In genomic region chr5:81852277-81853004, GRCh38 we compare ENCODE assay signal across 8 cellular contexts.
DNase-seq lines count a peak whose midpoint lies in the region; ATAC-seq and TF ChIP-seq lines count a peak whose summit lies in the region.

No MANE protein-coding gene starts in this region.

- H3K56ac ChIP-seq in mesendoderm (ENCODE audit: low read length), result peak overlapping the region; percentile 81

- peak overlapping the region; percentile 10 to 48 for H3K4me3 ChIP-seq in CD4-positive, alpha-beta memory T cell (ENCODE audit: low read length in 2 of 2)
- H3K4me3 ChIP-seq in HUES48 (ENCODE audit: low read depth, low read length), result peak overlapping the region; percentile 57
- H3K4me3 ChIP-seq in mesendoderm (ENCODE audit: low read length), result no peak overlapping the region
- H3K4me3 ChIP-seq in tibial nerve, result peak overlapping the region; percentile 42 to 63 (median 51)

- H3K9ac ChIP-seq in HUES48 (ENCODE audit: low read depth, low read length), result peak overlapping the region; percentile 15; the same call in 1 of the 2 replicates
- H3K9ac ChIP-seq in mesendoderm (ENCODE audit: low read length), result peak overlapping the region; percentile 32

- no peaks in the 10 kb centered on the region for H3K27me3 Mint-ChIP-seq in CD4-positive, alpha-beta memory T cell

- H3K9me3 Mint-ChIP-seq in CD4-positive, alpha-beta memory T cell, result no peaks in the 10 kb centered on the region

- H3K27ac ChIP-seq in CD4-positive, alpha-beta memory T cell (ENCODE audit: low read depth, low read length), result peak overlapping the region; percentile 64
- peak overlapping the region; percentile 95 for H3K27ac ChIP-seq in HUES48 (ENCODE audit: low read depth, low read length)
- H3K27ac ChIP-seq in mesendoderm (ENCODE audit: low read depth, low read length), result peak overlapping the region; percentile 90
- H3K27ac ChIP-seq in tibial nerve, result peak overlapping the region; percentile 77 to 93 (median 84)

- peaks cover 33 to 57% (median 45%) of the 10 kb centered on the region in 4 donors for H3K4me1 Mint-ChIP-seq in CD4-positive, alpha-beta memory T cell

- TF ChIP-seq CTCF in tibial nerve (IDR thresholded peaks at IDR 0.05), result no peak

- H3K79me1 ChIP-seq in mesendoderm (ENCODE audit: low read length), result no peaks in the 10 kb centered on the region

- no peak overlapping the region for H3K4ac ChIP-seq in mesendoderm (ENCODE audit: low read depth, low read length)

- TF ChIP-seq POLR2A in tibial nerve (IDR thresholded peaks at IDR 0.05), result no peak

- H3K79me2 ChIP-seq in mesendoderm (ENCODE audit: control insufficient read depth, insufficient read depth, low read length), result no peaks in the 10 kb centered on the region

- no peaks in the 10 kb centered on the region for H3K27me3 ChIP-seq in CD4-positive, alpha-beta memory T cell (ENCODE audit: insufficient read depth, low read length)
- H3K27me3 ChIP-seq in HUES48 (ENCODE audit: control insufficient read depth, insufficient read depth, low read length), result no peaks in the 10 kb centered on the region
- H3K27me3 ChIP-seq in mesendoderm (ENCODE audit: insufficient read depth, low read length, poor library complexity), result no peaks in the 10 kb centered on the region
- H3K27me3 ChIP-seq in tibial nerve, result no peaks in the 10 kb centered on the region

- H2BK15ac ChIP-seq in mesendoderm (replicated peaks; ENCODE audit: low read depth), result no peak overlapping the region

- peak overlapping the region; percentile 71 for H3K4me2 ChIP-seq in mesendoderm (ENCODE audit: low read length)

- peak overlapping the region; percentile 84 for H2BK5ac ChIP-seq in mesendoderm (ENCODE audit: low read length)

- H4K8ac ChIP-seq in mesendoderm (ENCODE audit: low read depth, low read length), result peak overlapping the region; percentile 70

- H3K9me3 ChIP-seq in CD4-positive, alpha-beta memory T cell (ENCODE audit: control insufficient read depth in 1 of 2, low read length in 2 of 2), result no peaks in the 10 kb centered on the region
- H3K9me3 ChIP-seq in HUES48 (ENCODE audit: control insufficient read depth, insufficient read depth, low read length) (no peaks in the 10 kb centered on the region), tibial nerve (no peaks in the 10 kb centered on the region)

- ATAC-seq in GM19467 (IDR thresholded peaks at IDR 0.05; ENCODE audit: unreplicated experiment) (no peak), GM21367 (IDR thresholded peaks at IDR 0.05; ENCODE audit: unreplicated experiment) (no peak)

- POLR2A ChIA-PET in CD4-positive, alpha-beta memory T cell (lab: Charles Lee; ENCODE audit: partially characterized antibody), result interaction anchor here (0.6 to 6.4 kb wide), 32 partner anchors 10 to 1661 kb away, joined by 3 to 475 read pairs (median 4); partner anchors contain the start of genes ATG10, RPS23 and SSBP2

- whole genome bisulfite sequencing in mesendoderm (ENCODE audit: extremely low coverage, insufficient coverage, low lambda C conversion rate), result no CpG with 5 or more reads among the region's 26 CpGs
- 3 to 7% methylated on average over 25 to 26 of the region's 26 CpGs for WGBS in tibial nerve, 2 donors

- peak in 1 of 2 donors; percentile 6 for TF ChIP-seq EP300 in tibial nerve (IDR thresholded peaks at IDR 0.05)

- no peak overlapping the region for H2AK5ac ChIP-seq in mesendoderm (ENCODE audit: low read length)

- DNase-seq in CD4-positive, alpha-beta memory T cell, result peak; percentile 19 to 51 (median 28)
- DNase-seq in SHP77 (lab: John Stamatoyannopoulos, UW) (peak; percentile 43 to 59), ecto neural progenitor cell (ENCODE audit: low spot score) (peak; percentile 75), mesendoderm (peak; percentile 93), tibial nerve (ENCODE audit: low spot score in 2 of 2) (no peak)

- peak overlapping the region; percentile 76 to 96 (median 88) for H3K27ac Mint-ChIP-seq in CD4-positive, alpha-beta memory T cell

- CTCF ChIA-PET in CD4-positive, alpha-beta memory T cell (lab: Charles Lee; ENCODE audit: partially characterized antibody), result interaction anchor here (0.8 to 4.5 kb wide), 13 partner anchors 14 to 427 kb away, joined by 3 to 53 read pairs (median 9); partner anchors contain the start of gene SSBP2

- H3K23ac ChIP-seq in mesendoderm (ENCODE audit: low read length), result no peak overlapping the region

- intact Hi-C loops in CD4-positive, alpha-beta memory T cell (cut with micrococcal nuclease), result loop anchor here (5.0 to 10.0 kb wide), 5 partner anchors 212 to 425 kb away; no protein-coding TSS in a partner anchor

- no peaks in the 10 kb centered on the region for H3K36me3 ChIP-seq in CD4-positive, alpha-beta memory T cell (ENCODE audit: insufficient read depth, low read length)
- H3K36me3 ChIP-seq in HUES48 (ENCODE audit: control insufficient read depth, insufficient read depth, low read length) (no peaks in the 10 kb centered on the region), mesendoderm (ENCODE audit: control insufficient read depth, insufficient read depth, low read length) (no peaks in the 10 kb centered on the region), tibial nerve (no peaks in the 10 kb centered on the region)

- H3K18ac ChIP-seq in mesendoderm (ENCODE audit: low read length), result peak overlapping the region; percentile 99

- peak overlapping the region; percentile 88 to 96 (median 92) for H3K4me3 Mint-ChIP-seq in CD4-positive, alpha-beta memory T cell

- H3K36me3 Mint-ChIP-seq in CD4-positive, alpha-beta memory T cell, result peaks cover 0 to 2% of the 10 kb centered on the region in 2 donors

- peak overlapping the region; percentile 99 for H2BK120ac ChIP-seq in mesendoderm (ENCODE audit: low read depth, low read length)

- H3K4me1 ChIP-seq in CD4-positive, alpha-beta memory T cell (ENCODE audit: insufficient read depth, low read length), result peaks cover 31% of the 10 kb centered on the region
- H3K4me1 ChIP-seq in HUES48 (ENCODE audit: control insufficient read depth, insufficient read depth, low read length) (peaks cover 62% of the 10 kb centered on the region), mesendoderm (ENCODE audit: control insufficient read depth, low read depth, low read length) (peaks cover 22% of the 10 kb centered on the region), tibial nerve (peaks cover 0 to 90% (median 30%) of the 10 kb centered on the region in 4 donors)

- no peak overlapping the region for H4K5ac ChIP-seq in mesendoderm (ENCODE audit: low read length)

Comparison
In these comparisons a context has a peak if more than half of its experiments do, and no peak if none do; other contexts are left out.
1. DNase-seq: peak in CD4-positive, alpha-beta memory T cell (5 of 5), SHP77 (2 of 2), ecto neural progenitor cell (single experiment) and mesendoderm (single experiment); none in tibial nerve (0 of 2).
2. Peak in every context shown above with its lines, with median percentiles within 50 percentile points of each other: H3K27ac ChIP-seq.